Comparison of ENCODE assay signal across 11 cellular contexts in the genomic region with DNA sequence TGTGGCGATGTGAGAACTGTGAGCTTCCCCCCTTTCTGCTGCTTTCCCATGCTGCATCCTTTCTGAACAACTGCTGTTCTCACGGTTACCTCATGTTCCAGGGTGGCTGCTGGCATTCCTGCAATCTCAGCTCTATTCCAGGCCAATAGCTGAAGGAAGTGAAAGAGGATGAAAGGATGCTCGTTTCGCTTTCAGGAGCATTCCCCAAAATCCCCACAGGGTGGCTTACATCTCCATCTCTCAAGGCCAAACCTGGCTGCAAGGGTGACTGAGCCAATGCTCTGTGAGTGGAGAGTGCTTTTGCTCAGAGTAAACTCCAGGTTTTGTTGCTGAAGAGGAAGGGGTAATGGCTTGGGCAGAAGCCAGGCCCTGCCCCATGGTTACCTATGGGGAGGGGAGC.
DNase-seq lines count a peak whose midpoint lies in the region; TF ChIP-seq lines count a peak whose summit lies in the region.
"Had no signal": no experiment of that assay in that cellular context is flagged by ENCODE, and none has a peak within 500 bp of the region (broad histone marks: within the 10 kb centered on the region; RNA-seq: fewer than 3 reads in every experiment).

No MANE protein-coding gene starts in this region.

- no peak overlapping the region for H4K5ac ChIP-seq in mesendoderm (ENCODE audit: low read length)

- H3K4me2 ChIP-seq in PC-9, result no peak overlapping the region
- no peak overlapping the region for H3K4me2 ChIP-seq in mesendoderm (ENCODE audit: low read length)

- H3K23ac ChIP-seq in mesendoderm (ENCODE audit: low read length), result no peak overlapping the region

- H3K79me1 ChIP-seq in mesendoderm (ENCODE audit: low read length), result no peaks in the 10 kb centered on the region

- TF ChIP-seq CTCF in PC-9 (conservative IDR thresholded peaks at IDR 0.05), result peak; percentile 56

- BruUV-seq in PC-9 (replicated peaks; lab: Mats Ljungman, UMichigan), result no TSS peak

- no peak overlapping the region for H3K27ac ChIP-seq in PC-9
- no peak overlapping the region for H3K27ac ChIP-seq in mesendoderm (ENCODE audit: low read depth, low read length)

- no peak overlapping the region for H2BK15ac ChIP-seq in mesendoderm (replicated peaks; ENCODE audit: low read depth)

- H3K4me3 ChIP-seq in PC-9 (no peak overlapping the region), mesendoderm (ENCODE audit: low read length) (no peak overlapping the region)

- no peaks in the 10 kb centered on the region for H3K9me2 ChIP-seq in PC-9 (ENCODE audit: insufficient read depth)

- DNase-seq in NCI-H2029 (lab: John Stamatoyannopoulos, UW) (peak; percentile 7), NCI-H2029 treated with DMSO at 0.1 percent for 48 hours (lab: John Stamatoyannopoulos, UW) (no peak), NAMALWA (ENCODE audit: low spot score) (peak; percentile 22), PC-9 (no peak), mesendoderm (peak; percentile 85), anterior cingulate cortex (lab: John Stamatoyannopoulos, UW) (no peak), mucosa of gallbladder (ENCODE audit: low spot score) (no peak)
- no peak for DNase-seq in central memory CD4-positive, alpha-beta T cell
- DNase-seq: ACHN; activated CD4-positive, alpha-beta T cell treated with anti-CD3 and anti-CD28 coated beads for 4 hours; activated T-cell treated with anti-CD3 and anti-CD28 coated beads, Interleukin-2, amount 50 U/mL, for 48 hours had no signal

- no peak overlapping the region for H3K18ac ChIP-seq in mesendoderm (ENCODE audit: low read length)

- no peak overlapping the region for H2BK120ac ChIP-seq in mesendoderm (ENCODE audit: low read depth, low read length)

- no peaks in the 10 kb centered on the region for H3K9me3 ChIP-seq in PC-9 (ENCODE audit: insufficient read depth, low read depth)

- intact Hi-C loops in PC-9 (cut with micrococcal nuclease; ENCODE audit: unreplicated experiment), result no loop called here

- no peak overlapping the region for H4K8ac ChIP-seq in mesendoderm (ENCODE audit: low read depth, low read length)

- no peaks in the 10 kb centered on the region for H3K79me2 ChIP-seq in PC-9 (ENCODE audit: low read depth)
- no peaks in the 10 kb centered on the region for H3K79me2 ChIP-seq in mesendoderm (ENCODE audit: control insufficient read depth, insufficient read depth, low read length)

- no peak overlapping the region for H2BK5ac ChIP-seq in mesendoderm (ENCODE audit: low read length)

- H3K36me3 ChIP-seq in PC-9 (ENCODE audit: low read depth), result no peaks in the 10 kb centered on the region
- no peaks in the 10 kb centered on the region for H3K36me3 ChIP-seq in mesendoderm (ENCODE audit: control insufficient read depth, insufficient read depth, low read length)

- H3K56ac ChIP-seq in mesendoderm (ENCODE audit: low read length), result no peak overlapping the region

- POLR2A ChIA-PET in PC-9 (lab: Charles Lee; ENCODE audit: unreplicated experiment), result no interaction called here

- H3F3A ChIP-seq in PC-9 (ENCODE audit: insufficient read depth, low read depth), result no peaks in the 10 kb centered on the region

- no peak overlapping the region for H3K4ac ChIP-seq in mesendoderm (ENCODE audit: low read depth, low read length)

- WGBS in mesendoderm (ENCODE audit: extremely low coverage, insufficient coverage, low lambda C conversion rate), result no CpG with 5 or more reads among the region's 4 CpGs

- CTCF ChIA-PET in PC-9 (lab: Charles Lee), result no interaction called here

- H3K4me1 ChIP-seq in PC-9 (replicated peaks; ENCODE audit: insufficient read depth), result no peaks in the 10 kb centered on the region
- peaks cover 4% of the 10 kb centered on the region for H3K4me1 ChIP-seq in mesendoderm (ENCODE audit: control insufficient read depth, low read depth, low read length)

- H3K27me3 ChIP-seq in PC-9 (ENCODE audit: insufficient read depth, low read depth) (peaks cover 96% of the 10 kb centered on the region), mesendoderm (ENCODE audit: insufficient read depth, low read length, poor library complexity) (no peaks in the 10 kb centered on the region)

- H2AK5ac ChIP-seq in mesendoderm (ENCODE audit: low read length), result no peak overlapping the region

- no peak overlapping the region for H2AFZ ChIP-seq in PC-9

- H3K9ac ChIP-seq in mesendoderm (ENCODE audit: low read length), result no peak overlapping the region

- peaks cover 4% of the 10 kb centered on the region; the same call in 1 of the 2 replicates for H4K20me1 ChIP-seq in PC-9 (ENCODE audit: insufficient read depth)

Comparison
In these comparisons a context has a peak if more than half of its experiments do, and no peak if none do; other contexts are left out.
1. DNase-seq: peak in NCI-H2029 (single experiment), NAMALWA (single experiment) and mesendoderm (single experiment); none in NCI-H2029 treated with DMSO at 0.1 percent for 48 hours (single experiment), PC-9 (0 of 2), central memory CD4-positive, alpha-beta T cell (single experiment), anterior cingulate cortex (0 of 58) and mucosa of gallbladder (single experiment).